ENCODE assay signal across 18 cellular contexts in genomic region chr10:24784061-24784460, GRCh38.
DNase-seq lines count a peak whose midpoint lies in the region; ATAC-seq and TF ChIP-seq lines count a peak whose summit lies in the region.
"Had no signal": no experiment of that assay in that cellular context is flagged by ENCODE, and none has a peak within 500 bp of the region (broad histone marks: within the 10 kb centered on the region; RNA-seq: fewer than 3 reads in every experiment).

No MANE protein-coding gene starts in this region.

- H3K9me3 ChIP-seq in breast epithelium, result no peaks in the 10 kb centered on the region
- H3K9me3 ChIP-seq in testis, result no peaks in the 10 kb centered on the region
- H3K9me3 ChIP-seq in GM23248 (ENCODE audit: low read depth), result no peaks in the 10 kb centered on the region

- H3K27ac Mint-ChIP-seq in MCF 10A (ENCODE audit: low read depth, unreplicated experiment) (no peak overlapping the region), type B pancreatic cell (no peak overlapping the region)

- BruUV-seq in MCF 10A (replicated peaks; lab: Mats Ljungman, UMichigan), result no TSS peak

- TF ChIP-seq CTCF in breast epithelium (IDR thresholded peaks at IDR 0.05), result no peak
- no peak for TF ChIP-seq CTCF in MCF 10A (IDR thresholded peaks at IDR 0.05; ENCODE audit: unreplicated experiment)
- TF ChIP-seq CTCF in testis (IDR thresholded peaks at IDR 0.05), result no peak
- TF ChIP-seq CTCF in type B pancreatic cell (conservative IDR thresholded peaks at IDR 0.05), result no peak

- H3K27ac ChIP-seq in breast epithelium (peak overlapping the region; percentile 19 to 38), testis (no peak overlapping the region), GM23248 (no peak overlapping the region)
- H3K27ac ChIP-seq: 22Rv1, C4-2B had no signal

- in situ Hi-C loops in GM23248 (cut with MboI), result no loop called here

- no peaks in the 10 kb centered on the region for H3K27me3 ChIP-seq in breast epithelium
- no peaks in the 10 kb centered on the region for H3K27me3 ChIP-seq in testis
- no peaks in the 10 kb centered on the region for H3K27me3 ChIP-seq in GM23248 (replicated peaks; ENCODE audit: insufficient read depth)

- H3K27me3 Mint-ChIP-seq in MCF 10A (ENCODE audit: insufficient read depth, unreplicated experiment) (no peaks in the 10 kb centered on the region), type B pancreatic cell (no peaks in the 10 kb centered on the region)

- no peaks in the 10 kb centered on the region for H3K9me2 ChIP-seq in GM23248 (ENCODE audit: insufficient read depth)

- H3K4me2 ChIP-seq in GM23248 (ENCODE audit: unreplicated experiment), result no peak overlapping the region

- H3F3A ChIP-seq in GM23248 (ENCODE audit: insufficient read depth), result no peaks in the 10 kb centered on the region

- intact Hi-C loops in breast epithelium (cut with DNase I; ENCODE audit: low total_unique reads) (no loop called here), MCF 10A (cut with micrococcal nuclease) (no loop called here), testis (cut with DNase I; ENCODE audit: low total_unique reads) (no loop called here)

- no peak overlapping the region for H2AFZ ChIP-seq in GM23248

- no peaks in the 10 kb centered on the region for H3K79me2 ChIP-seq in GM23248 (ENCODE audit: insufficient read depth)

- H3K4me1 ChIP-seq in breast epithelium (no peaks in the 10 kb centered on the region), testis (no peaks in the 10 kb centered on the region), GM23248 (ENCODE audit: insufficient read depth) (no peaks in the 10 kb centered on the region)

- H3K9me3 Mint-ChIP-seq in MCF 10A (ENCODE audit: unreplicated experiment) (peaks cover 15% of the 10 kb centered on the region), type B pancreatic cell (no peaks in the 10 kb centered on the region)

- TF ChIP-seq POLR2A in breast epithelium (IDR thresholded peaks at IDR 0.05), result no peak
- TF ChIP-seq POLR2A in testis (IDR thresholded peaks at IDR 0.05), result no peak

- DNase-seq in breast epithelium (ENCODE audit: low spot score in 2 of 2), result peak in 1 of 2 donors; percentile 78
- DNase-seq in MCF 10A (ENCODE audit: unreplicated experiment), result no peak
- peak; percentile 26 for DNase-seq in epidermal melanocyte (ENCODE audit: insufficient read length, low spot score)
- peak; percentile 92 for DNase-seq in midbrain (lab: John Stamatoyannopoulos, UW)
- peak; percentile 55 for DNase-seq in testis
- no peak for DNase-seq in type B pancreatic cell (ENCODE audit: extremely low spot score, unreplicated experiment)
- DNase-seq in GM23248, result no peak
- DNase-seq: GOT3, KG1, NCI-H1105, NCI-H187, NCI-H446 treated with DMSO at 0.1 percent for 48 hours, NCI-H774, Right ventricle myocardium superior had no signal

- H3K36me3 Mint-ChIP-seq in MCF 10A (ENCODE audit: insufficient read depth, unreplicated experiment), result no peaks in the 10 kb centered on the region
- H3K36me3 Mint-ChIP-seq in type B pancreatic cell, result no peaks in the 10 kb centered on the region

- H3K4me3 ChIP-seq in breast epithelium (no peak overlapping the region), testis (no peak overlapping the region), GM23248 (no peak overlapping the region)

- no peak for ATAC-seq in HG02981 (IDR thresholded peaks at IDR 0.05; ENCODE audit: unreplicated experiment)
- ATAC-seq: Panc1 had no signal

- H3K36me3 ChIP-seq in breast epithelium, result no peaks in the 10 kb centered on the region
- no peaks in the 10 kb centered on the region for H3K36me3 ChIP-seq in testis (ENCODE audit: low read depth, missing control alignments)
- no peaks in the 10 kb centered on the region for H3K36me3 ChIP-seq in GM23248 (ENCODE audit: low read depth)

- no peak overlapping the region for H3K9ac ChIP-seq in GM23248

- CTCF ChIA-PET in MCF 10A (lab: Yijun Ruan, JAX), result interaction anchor here (0.8 to 1.8 kb wide), 3 partner anchors 9 to 36 kb away, joined by 3 to 4 read pairs (median 4); no protein-coding TSS in a partner anchor

- POLR2A ChIA-PET in MCF 10A (lab: Yijun Ruan, JAX), result no interaction called here

- WGBS in testis, 2 donors, result 58 to 85% methylated on average over 12 of the region's 12 CpGs
- 87 to 90% methylated on average over 12 of the region's 12 CpGs for WGBS in GM23248 (ENCODE audit: low coverage in 1 of 2, low lambda C conversion rate in 2 of 2, missing lambda C conversion rate in 2 of 2), 2 experiments

- H3K4me3 Mint-ChIP-seq in MCF 10A (ENCODE audit: unreplicated experiment) (no peak overlapping the region), type B pancreatic cell (no peak overlapping the region)

- H3K4me1 Mint-ChIP-seq in MCF 10A (ENCODE audit: insufficient read depth, unreplicated experiment) (peaks cover 8% of the 10 kb centered on the region), type B pancreatic cell (ENCODE audit: unreplicated experiment) (no peaks in the 10 kb centered on the region)

- no peaks in the 10 kb centered on the region for H4K20me1 ChIP-seq in GM23248 (ENCODE audit: insufficient read depth)

Comparison
In these comparisons a context has a peak if more than half of its experiments do, and no peak if none do; other contexts are left out.
1. DNase-seq: peak in epidermal melanocyte (single experiment), midbrain (single experiment) and testis (single experiment); none in MCF 10A (single experiment), type B pancreatic cell (single experiment) and GM23248 (single experiment).
2. H3K27ac ChIP-seq: peak in breast epithelium (2 of 2); none in testis (0 of 2) and GM23248 (single experiment).